In genomic region chr5:1558945-1559344, GRCh38 we compare ENCODE assay signal across 30 cellular contexts. TPM values are rescaled to one million over a fixed set of nuclear protein-coding genes. Genes with fewer than 3 reads are reported as not detected.
A peak's percentile ranks its signal among the peaks of the same experiment; 100 is the strongest.
DNase-seq lines count a peak whose midpoint lies in the region; ATAC-seq, FAIRE-seq and TF ChIP-seq lines count a peak whose summit lies in the region.
"Had no signal": no experiment of that assay in that cellular context is flagged by ENCODE, and none has a peak within 500 bp of the region (broad histone marks: within the 10 kb centered on the region; RNA-seq: fewer than 3 reads in every experiment).

No MANE protein-coding gene starts in this region.

- no peak overlapping the region for H3K27ac ChIP-seq in gastroesophageal sphincter
- H3K27ac ChIP-seq: C4-2B, KMS-11, Peyer's patch, SK-N-MC had no signal

- H3K9me3 Mint-ChIP-seq in activated CD8-positive, alpha-beta T cell treated with anti-CD3 and anti-CD28 coated beads for 36 hours: no peaks in the 10 kb centered on the region
- H3K9me3 Mint-ChIP-seq in activated CD8-positive, alpha-beta T cell treated with anti-CD3 and anti-CD28 coated beads, Interleukin-2, amount 10 ng/mL, durations not matched to agents 7 days and 5 days (ENCODE audit: insufficient read depth): no peaks in the 10 kb centered on the region
- H3K9me3 Mint-ChIP-seq: CD8-positive, alpha-beta T cell had no signal

- DNase-seq in activated CD8-positive, alpha-beta T cell treated with anti-CD3 and anti-CD28 coated beads for 36 hours: no peak
- DNase-seq in activated CD8-positive, alpha-beta T cell treated with anti-CD3 and anti-CD28 coated beads, Interleukin-2, amount 10 ng/mL, durations not matched to agents 7 days and 5 days: no peak
- peak; percentile 8 for DNase-seq in GM10266 (ENCODE audit: extremely low spot score)
- DNase-seq in bronchial epithelial cell (ENCODE audit: low read depth): peak; percentile 41
- DNase-seq in mesenteric fat pad (ENCODE audit: low spot score): peak; percentile 24
- no peak for DNase-seq in activated CD4-positive, CD25-positive, alpha-beta regulatory T cell treated with anti-CD3 and anti-CD28 coated beads, Interleukin-2, amount 50 U/mL, for 72 hours
- no peak for DNase-seq in NCI-H526 (lab: John Stamatoyannopoulos, UW)
- DNase-seq: CD8-positive, alpha-beta T cell; DMS 273 treated with DMSO at 0.1 percent for 48 hours; DMS79; EL; GF-D8; MM.1S; NCI-H1092 treated with DMSO at 0.1 percent for 48 hours; NCI-H1436; NCI-H1930; NCI-H2107; NCI-H446 treated with DMSO at 0.1 percent for 48 hours; NCI-H526 treated with DMSO at 0.1 percent for 48 hours; OCI-M1; Peyer's patch; SHP77 treated with DMSO at 0.1 percent for 48 hours had no signal

- WGBS in gastroesophageal sphincter (ENCODE audit: low coverage in 1 of 2), 2 donors: 73 to 93% methylated on average over 3 to 5 of the region's 6 CpGs

- no peak overlapping the region for H3K4me3 ChIP-seq in bronchial epithelial cell (ENCODE audit: low read depth, low read length)
- H3K4me3 ChIP-seq in gastroesophageal sphincter: no peak overlapping the region
- H3K4me3 ChIP-seq: Peyer's patch, SK-N-MC had no signal

- CTCF ChIA-PET in activated CD8-positive, alpha-beta T cell treated with anti-CD3 and anti-CD28 coated beads for 36 hours (lab: Charles Lee): interaction anchor here (0.7 to 1.6 kb wide), 3 partner anchors 55 to 86 kb away, joined by 3 to 8 read pairs (median 4); no protein-coding TSS in a partner anchor
- CTCF ChIA-PET in activated CD8-positive, alpha-beta T cell treated with anti-CD3 and anti-CD28 coated beads, Interleukin-2, amount 10 ng/mL, durations not matched to agents 7 days and 5 days (lab: Charles Lee): interaction anchor here (0.7 kb wide), 1 partner anchor 705 kb away, joined by 3 read pairs; no protein-coding TSS in a partner anchor

- TF ChIP-seq CTCF in activated CD8-positive, alpha-beta T cell treated with anti-CD3 and anti-CD28 coated beads for 36 hours (IDR thresholded peaks at IDR 0.05): no peak
- TF ChIP-seq CTCF in GM10266 (IDR thresholded peaks at IDR 0.05; ENCODE audit: control insufficient read depth, insufficient read depth, low read depth, missing control alignments) (no peak), bronchial epithelial cell (IDR thresholded peaks at IDR 0.05; ENCODE audit: insufficient read depth, low read length, severe bottlenecking) (no peak), gastroesophageal sphincter (IDR thresholded peaks at IDR 0.05) (no peak)

- H3K4me3 Mint-ChIP-seq in activated CD8-positive, alpha-beta T cell treated with anti-CD3 and anti-CD28 coated beads for 36 hours: no peak overlapping the region
- H3K4me3 Mint-ChIP-seq in activated CD8-positive, alpha-beta T cell treated with anti-CD3 and anti-CD28 coated beads, Interleukin-2, amount 10 ng/mL, durations not matched to agents 7 days and 5 days: no peak overlapping the region
- H3K4me3 Mint-ChIP-seq: B cell; CD8-positive, alpha-beta T cell; IgD-negative memory B cell had no signal

- no peaks in the 10 kb centered on the region for H3K4me1 ChIP-seq in gastroesophageal sphincter
- H3K4me1 ChIP-seq: Peyer's patch had no signal

- H3K27me3 ChIP-seq in bronchial epithelial cell (ENCODE audit: control insufficient read depth, insufficient read depth, low read length): peaks cover 18% of the 10 kb centered on the region
- peaks cover 25% of the 10 kb centered on the region for H3K27me3 ChIP-seq in gastroesophageal sphincter
- H3K27me3 ChIP-seq: Peyer's patch had no signal

- H3K27ac Mint-ChIP-seq in activated CD8-positive, alpha-beta T cell treated with anti-CD3 and anti-CD28 coated beads for 36 hours: no peak overlapping the region
- H3K27ac Mint-ChIP-seq in activated CD8-positive, alpha-beta T cell treated with anti-CD3 and anti-CD28 coated beads, Interleukin-2, amount 10 ng/mL, durations not matched to agents 7 days and 5 days: no peak overlapping the region
- H3K27ac Mint-ChIP-seq: B cell; CD8-positive, alpha-beta T cell; IgD-negative memory B cell had no signal

- ATAC-seq in activated CD8-positive, alpha-beta T cell treated with anti-CD3 and anti-CD28 coated beads for 36 hours: peak; percentile 53
- no peak for ATAC-seq in activated CD8-positive, alpha-beta T cell treated with anti-CD3 and anti-CD28 coated beads, Interleukin-2, amount 10 ng/mL, durations not matched to agents 7 days and 5 days
- no peak for ATAC-seq in gastroesophageal sphincter
- ATAC-seq: CD8-positive, alpha-beta T cell had no signal

- no peak for FAIRE-seq in bronchial epithelial cell (lab: Jason Lieb, UNC)
- FAIRE-seq: GM19239, H54 had no signal

- POLR2A ChIA-PET in activated CD8-positive, alpha-beta T cell treated with anti-CD3 and anti-CD28 coated beads for 36 hours (lab: Charles Lee): no interaction called here
- POLR2A ChIA-PET in activated CD8-positive, alpha-beta T cell treated with anti-CD3 and anti-CD28 coated beads, Interleukin-2, amount 10 ng/mL, durations not matched to agents 7 days and 5 days (lab: Charles Lee): no interaction called here

- no peaks in the 10 kb centered on the region for H3K9me3 ChIP-seq in gastroesophageal sphincter

- no peak for TF ChIP-seq EP300 in gastroesophageal sphincter (IDR thresholded peaks at IDR 0.05)

- no peaks in the 10 kb centered on the region for H3K27me3 Mint-ChIP-seq in activated CD8-positive, alpha-beta T cell treated with anti-CD3 and anti-CD28 coated beads for 36 hours
- peaks cover 11% of the 10 kb centered on the region for H3K27me3 Mint-ChIP-seq in activated CD8-positive, alpha-beta T cell treated with anti-CD3 and anti-CD28 coated beads, Interleukin-2, amount 10 ng/mL, durations not matched to agents 7 days and 5 days (ENCODE audit: low read depth)
- H3K27me3 Mint-ChIP-seq: B cell, IgD-negative memory B cell had no signal

- H3K36me3 ChIP-seq in bronchial epithelial cell (ENCODE audit: control insufficient read depth, insufficient read depth, low read length): no peaks in the 10 kb centered on the region
- no peaks in the 10 kb centered on the region for H3K36me3 ChIP-seq in gastroesophageal sphincter
- H3K36me3 ChIP-seq: Peyer's patch had no signal

- H3K4me1 Mint-ChIP-seq in activated CD8-positive, alpha-beta T cell treated with anti-CD3 and anti-CD28 coated beads for 36 hours (ENCODE audit: low read depth): peaks cover 3% of the 10 kb centered on the region
- H3K4me1 Mint-ChIP-seq in activated CD8-positive, alpha-beta T cell treated with anti-CD3 and anti-CD28 coated beads, Interleukin-2, amount 10 ng/mL, durations not matched to agents 7 days and 5 days (ENCODE audit: low read depth): peaks cover 4% of the 10 kb centered on the region
- H3K4me1 Mint-ChIP-seq: B cell, IgD-negative memory B cell had no signal

- H3K36me3 Mint-ChIP-seq in activated CD8-positive, alpha-beta T cell treated with anti-CD3 and anti-CD28 coated beads for 36 hours (ENCODE audit: low read depth): no peaks in the 10 kb centered on the region
- no peaks in the 10 kb centered on the region for H3K36me3 Mint-ChIP-seq in activated CD8-positive, alpha-beta T cell treated with anti-CD3 and anti-CD28 coated beads, Interleukin-2, amount 10 ng/mL, durations not matched to agents 7 days and 5 days (ENCODE audit: low read depth)
- H3K36me3 Mint-ChIP-seq: CD8-positive, alpha-beta T cell; IgD-negative memory B cell had no signal

- no peak for TF ChIP-seq POLR2A in gastroesophageal sphincter (IDR thresholded peaks at IDR 0.05)

- intact Hi-C loops in activated CD8-positive, alpha-beta T cell treated with anti-CD3 and anti-CD28 coated beads for 36 hours (cut with micrococcal nuclease): no loop called here

RNA-seq across cellular contexts. Expression of gene LPCAT1, which starts 35.2 kb away (rescaled TPM):
- 10 to 100 TPM; 37.2 to 43.6 TPM for total RNA-seq in activated CD8-positive, alpha-beta T cell treated with anti-CD3 and anti-CD28 coated beads for 36 hours
- total RNA-seq in activated CD8-positive, alpha-beta T cell treated with anti-CD3 and anti-CD28 coated beads, Interleukin-2, amount 10 ng/mL, durations not matched to agents 7 days and 5 days: 10 to 100 TPM; 60.8 to 68.3 TPM
- total RNA-seq in bronchial epithelial cell (18.8 and 25.3 TPM in 2 replicates), mesenteric fat pad (45.7 TPM), gastroesophageal sphincter (10 to 100 TPM; 20.3 to 52.6 (median 31.8) TPM)

Comparison
In these comparisons a context has a peak if more than half of its experiments do, and no peak if none do; other contexts are left out.
1. DNase-seq: peak in GM10266 (single experiment), bronchial epithelial cell (single experiment) and mesenteric fat pad (single experiment); none in activated CD8-positive, alpha-beta T cell treated with anti-CD3 and anti-CD28 coated beads for 36 hours (single experiment), activated CD8-positive, alpha-beta T cell treated with anti-CD3 and anti-CD28 coated beads, Interleukin-2, amount 10 ng/mL, durations not matched to agents 7 days and 5 days (single experiment), activated CD4-positive, CD25-positive, alpha-beta regulatory T cell treated with anti-CD3 and anti-CD28 coated beads, Interleukin-2, amount 50 U/mL, for 72 hours (single experiment) and NCI-H526 (0 of 2).